28 cellular contexts compared by ENCODE assay signal in the genomic region with DNA sequence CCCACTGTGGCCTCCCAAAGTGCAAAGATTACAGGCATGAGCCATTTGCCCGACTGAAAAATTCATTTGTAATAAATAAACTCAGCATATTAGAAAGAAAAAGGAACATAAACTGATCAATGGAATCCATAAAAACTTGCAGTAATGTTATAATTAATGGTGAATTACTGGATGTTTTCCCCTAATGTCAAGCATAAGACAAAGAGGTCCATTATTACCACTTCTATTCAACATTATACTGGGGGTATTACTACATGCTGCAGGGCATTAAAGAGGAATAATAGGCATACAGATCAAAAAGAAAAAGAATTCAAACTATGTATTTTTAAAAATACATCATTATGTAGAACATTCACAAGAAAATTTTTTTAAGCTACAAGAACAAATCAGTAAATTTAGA.
"Had no signal": no experiment of that assay in that cellular context is flagged by ENCODE, and none has a peak within 500 bp of the region (broad histone marks: within the 10 kb centered on the region; RNA-seq: fewer than 3 reads in every experiment).

No MANE protein-coding gene starts in this region.

- H3K27ac ChIP-seq: adrenal gland, cardiac muscle cell, VCaP had no signal

- H3K27me3 ChIP-seq: adrenal gland, cardiac muscle cell had no signal

- H3K4me1 ChIP-seq: adrenal gland had no signal

- H3K36me3 ChIP-seq: adrenal gland, cardiac muscle cell had no signal

- H3K9me3 ChIP-seq: adrenal gland had no signal

- DNase-seq: activated B cell treated with CpG ODN at 0.5 μM for 24 hours; activated CD4-positive, alpha-beta memory T cell treated with anti-CD3 and anti-CD28 coated beads for 36 hours; activated CD4-positive, alpha-beta T cell treated with anti-CD3 and anti-CD28 coated beads for 4 hours; activated CD4-positive, alpha-beta T cell treated with anti-CD3 and anti-CD28 coated beads, Interleukin-2, amount 10 ng/mL, durations not matched to agents 24 days and 14 days; activated CD4-positive, alpha-beta T cell treated with anti-CD3 and anti-CD28 coated beads, Interleukin-2, amount 50 U/mL, for 1 hour; activated CD4-positive, alpha-beta T cell treated with anti-CD3 and anti-CD28 coated beads, Interleukin-2, amount 50 U/mL, for 4 hours; activated CD4-positive, CD25-positive, alpha-beta regulatory T cell treated with anti-CD3 and anti-CD28 coated beads, Interleukin-2, amount 50 U/mL, for 72 hours; activated CD8-positive, alpha-beta memory T cell treated with anti-CD3 and anti-CD28 coated beads, Interleukin-2, amount 50 U/mL, for 4 hours; activated CD8-positive, alpha-beta T cell treated with anti-CD3 and anti-CD28 coated beads for 36 hours; activated effector memory CD4-positive, alpha-beta T cell treated with anti-CD3 and anti-CD28 coated beads, Interleukin-2, amount 50 U/mL, for 16 hours; activated gamma-delta T cell treated with Interleukin-2 at 50 U/mL for 16 hours; activated naive CD4-positive, alpha-beta T cell; activated naive CD4-positive, alpha-beta T cell treated with anti-CD3 and anti-CD28 coated beads for 36 hours; activated naive CD4-positive, alpha-beta T cell treated with anti-CD3 and anti-CD28 coated beads, Interleukin-2, amount 50 U/mL, for 16 hours; activated naive CD8-positive, alpha-beta T cell treated with anti-CD3 and anti-CD28 coated beads for 36 hours; activated T-cell treated with anti-CD3 and anti-CD28 coated beads for 4 hours; activated T-cell treated with anti-CD3 and anti-CD28 coated beads, Interleukin-2, amount 50 U/mL, for 1 hour; activated T-cell treated with anti-CD3 and anti-CD28 coated beads, Interleukin-2, amount 50 U/mL, for 4 hours; activated T-cell treated with anti-CD3 and anti-CD28 coated beads, Interleukin-2, amount 50 U/mL, for 72 hours; adrenal gland; amniotic stem cell; aorta; caudate nucleus; cerebellar nuclear complex; T-helper 2 cell; T-helper 9 cell had no signal

- H3K4me3 ChIP-seq: adrenal gland, cardiac muscle cell had no signal
